Comparison of ENCODE assay signal across 8 cellular contexts in the genomic region with DNA sequence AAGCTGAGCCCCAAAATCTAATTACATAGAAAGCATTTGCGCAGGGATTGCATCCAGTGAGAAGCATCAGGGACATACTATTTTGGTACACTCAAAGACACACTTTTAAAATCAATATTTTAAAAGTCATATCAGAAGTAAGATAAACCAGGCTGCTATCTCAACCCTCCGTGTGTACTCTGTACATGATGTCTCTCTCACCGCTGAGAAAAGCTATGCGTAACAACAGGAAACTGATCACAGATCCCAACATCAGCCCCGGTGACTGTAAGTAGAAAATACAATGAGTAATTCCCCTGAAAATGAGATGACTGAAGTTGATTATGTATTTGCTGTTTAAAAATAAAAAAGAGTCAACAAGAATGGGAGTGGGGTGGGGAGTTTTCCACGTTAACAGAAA.
DNase-seq lines count a peak whose midpoint lies in the region; ATAC-seq and TF ChIP-seq lines count a peak whose summit lies in the region.
"Not testable (repeated sequence)": the region's sequence is repeated elsewhere in the genome, so short reads cannot be mapped to it uniquely, and the experiment has no call there.

No MANE protein-coding gene starts in this region.

- H3K36me3 ChIP-seq in CD4-positive, CD25-positive, alpha-beta regulatory T cell (ENCODE audit: control insufficient read depth, insufficient read depth, low read length); OCI-LY1 (ENCODE audit: insufficient read depth, low read length); mucosa of descending colon (ENCODE audit: low read depth): not testable (repeated sequence)

- peak overlapping the region; percentile 50; the same call in 1 of the 2 replicates for H3K4me2 ChIP-seq in OCI-LY1 (ENCODE audit: low read length)

- not testable (repeated sequence) for H3K9me2 ChIP-seq in OCI-LY1 (ENCODE audit: low read depth, low read length)

- not testable (repeated sequence) for H3K4me1 ChIP-seq in CD4-positive, CD25-positive, alpha-beta regulatory T cell (ENCODE audit: control insufficient read depth, insufficient read depth, low read length, poor library complexity, severe bottlenecking); mucosa of descending colon (ENCODE audit: low read depth)
- H3K4me1 ChIP-seq in OCI-LY1 (ENCODE audit: insufficient read depth, low read length, severe bottlenecking) = peaks cover 52% of the 10 kb centered on the region

- peaks cover 0 to 12% (median 3%) of the 10 kb centered on the region in 4 donors for H3K4me1 Mint-ChIP-seq in CD4-positive, CD25-positive, alpha-beta regulatory T cell
- H3K4me1 Mint-ChIP-seq in T-helper 17 cell; activated CD8-positive, alpha-beta T cell treated with anti-CD3 and anti-CD28 coated beads, Interleukin-2, amount 10 ng/mL, durations not matched to agents 7 days and 5 days (ENCODE audit: low read depth); central memory CD8-positive, alpha-beta T cell: not testable (repeated sequence)
- H3K4me1 Mint-ChIP-seq in activated T-helper 2 cell treated with anti-CD3 and anti-CD28 coated beads, Interferon-gamma antibody, Interleukin-2, Interleukin-4, amounts not matched to agents 10 μg/mL and 5 μg/mL and 100 μg/mL, durations not matched to agents 14 hours and 24 hours and 36 hours (ENCODE audit: low read depth) = peaks cover 16% of the 10 kb centered on the region

- not testable (repeated sequence) for H2AFZ ChIP-seq in OCI-LY1 (ENCODE audit: low read length)

- H3F3A ChIP-seq in OCI-LY1 (ENCODE audit: insufficient read depth, low read length) = not testable (repeated sequence)

- TF ChIP-seq CTCF in OCI-LY1 (IDR thresholded peaks at IDR 0.05; ENCODE audit: low read length); mucosa of descending colon (IDR thresholded peaks at IDR 0.05): not testable (repeated sequence)

- H3K9me3 ChIP-seq in CD4-positive, CD25-positive, alpha-beta regulatory T cell (ENCODE audit: control insufficient read depth in 2 of 2, low read length in 2 of 2); OCI-LY1 (ENCODE audit: low read length); T-helper 17 cell (ENCODE audit: control insufficient read depth, low read length, poor library complexity, severe bottlenecking); mucosa of descending colon: not testable (repeated sequence)

- not testable (repeated sequence) for H3K4me3 Mint-ChIP-seq in CD4-positive, CD25-positive, alpha-beta regulatory T cell; T-helper 17 cell; activated CD8-positive, alpha-beta T cell treated with anti-CD3 and anti-CD28 coated beads, Interleukin-2, amount 10 ng/mL, durations not matched to agents 7 days and 5 days; central memory CD8-positive, alpha-beta T cell
- H3K4me3 Mint-ChIP-seq in activated T-helper 2 cell treated with anti-CD3 and anti-CD28 coated beads, Interferon-gamma antibody, Interleukin-2, Interleukin-4, amounts not matched to agents 10 μg/mL and 5 μg/mL and 100 μg/mL, durations not matched to agents 14 hours and 24 hours and 36 hours (ENCODE audit: low read depth) = peak overlapping the region; percentile 55

- intact Hi-C loops in activated T-helper 2 cell treated with anti-CD3 and anti-CD28 coated beads, Interferon-gamma antibody, Interleukin-2, Interleukin-4, amounts not matched to agents 10 μg/mL and 5 μg/mL and 100 μg/mL, durations not matched to agents 14 hours and 24 hours and 36 hours (cut with micrococcal nuclease); mucosa of descending colon (cut with DNase I, micrococcal nuclease): not testable (repeated sequence)

- not testable (repeated sequence) for H3K9me3 Mint-ChIP-seq in CD4-positive, CD25-positive, alpha-beta regulatory T cell; activated CD8-positive, alpha-beta T cell treated with anti-CD3 and anti-CD28 coated beads, Interleukin-2, amount 10 ng/mL, durations not matched to agents 7 days and 5 days (ENCODE audit: insufficient read depth); activated T-helper 2 cell treated with anti-CD3 and anti-CD28 coated beads, Interferon-gamma antibody, Interleukin-2, Interleukin-4, amounts not matched to agents 10 μg/mL and 5 μg/mL and 100 μg/mL, durations not matched to agents 14 hours and 24 hours and 36 hours; central memory CD8-positive, alpha-beta T cell

- H3K4me3 ChIP-seq in CD4-positive, CD25-positive, alpha-beta regulatory T cell (ENCODE audit: low read depth, low read length); OCI-LY1 (ENCODE audit: low read depth, low read length, poor library complexity, severe bottlenecking); mucosa of descending colon: not testable (repeated sequence)

- DNase-seq in CD4-positive, CD25-positive, alpha-beta regulatory T cell; T-helper 17 cell; activated CD8-positive, alpha-beta T cell treated with anti-CD3 and anti-CD28 coated beads, Interleukin-2, amount 10 ng/mL, durations not matched to agents 7 days and 5 days; activated T-helper 2 cell treated with anti-CD3 and anti-CD28 coated beads, Interferon-gamma antibody, Interleukin-2, Interleukin-4, amounts not matched to agents 10 μg/mL and 5 μg/mL and 100 μg/mL, durations not matched to agents 14 hours and 24 hours and 36 hours (ENCODE audit: low spot score); central memory CD8-positive, alpha-beta T cell (ENCODE audit: low spot score in 2 of 2); mucosa of descending colon; stimulated activated naive CD8-positive, alpha-beta T cell treated with anti-CD3 and anti-CD28 coated beads, Interleukin-15, Interleukin-2, amounts not matched to agents 100 U/mL and 50 U/mL, for 24 hours: not testable (repeated sequence)

- POLR2A ChIA-PET in activated CD8-positive, alpha-beta T cell treated with anti-CD3 and anti-CD28 coated beads, Interleukin-2, amount 10 ng/mL, durations not matched to agents 7 days and 5 days (lab: Charles Lee) = not testable (repeated sequence)

- H3K27me3 ChIP-seq in CD4-positive, CD25-positive, alpha-beta regulatory T cell (ENCODE audit: control insufficient read depth, insufficient read depth, low read length); OCI-LY1 (ENCODE audit: insufficient read depth, low read length): not testable (repeated sequence)

- peak; percentile 70 to 73 for ATAC-seq in CD4-positive, CD25-positive, alpha-beta regulatory T cell (ENCODE audit: low read depth in 2 of 2)
- ATAC-seq in T-helper 17 cell (peak; percentile 78), mucosa of descending colon (peak; percentile 45)
- ATAC-seq in activated CD8-positive, alpha-beta T cell treated with anti-CD3 and anti-CD28 coated beads, Interleukin-2, amount 10 ng/mL, durations not matched to agents 7 days and 5 days = peak; percentile 66
- ATAC-seq in central memory CD8-positive, alpha-beta T cell (replicated peaks; ENCODE audit: extremely low read depth, poor library complexity, severe bottlenecking) = peak; percentile 76
- ATAC-seq in stimulated activated naive CD8-positive, alpha-beta T cell treated with anti-CD3 and anti-CD28 coated beads, Interleukin-15, Interleukin-2, amounts not matched to agents 100 U/mL and 50 U/mL, for 24 hours = peak; percentile 65

- not testable (repeated sequence) for H3K79me2 ChIP-seq in OCI-LY1 (ENCODE audit: insufficient read depth, low read length)

- H3K9ac ChIP-seq in OCI-LY1 (ENCODE audit: low read length) = peak overlapping the region; percentile 59; the same call in 1 of the 2 replicates

- not testable (repeated sequence) for H3K27ac Mint-ChIP-seq in CD4-positive, CD25-positive, alpha-beta regulatory T cell; activated CD8-positive, alpha-beta T cell treated with anti-CD3 and anti-CD28 coated beads, Interleukin-2, amount 10 ng/mL, durations not matched to agents 7 days and 5 days; central memory CD8-positive, alpha-beta T cell (ENCODE audit: low read depth)
- peak overlapping the region; percentile 34 for H3K27ac Mint-ChIP-seq in T-helper 17 cell
- peak overlapping the region; percentile 87 for H3K27ac Mint-ChIP-seq in activated T-helper 2 cell treated with anti-CD3 and anti-CD28 coated beads, Interferon-gamma antibody, Interleukin-2, Interleukin-4, amounts not matched to agents 10 μg/mL and 5 μg/mL and 100 μg/mL, durations not matched to agents 14 hours and 24 hours and 36 hours

- not testable (repeated sequence) for H3K36me3 Mint-ChIP-seq in CD4-positive, CD25-positive, alpha-beta regulatory T cell; T-helper 17 cell (ENCODE audit: low read depth); activated CD8-positive, alpha-beta T cell treated with anti-CD3 and anti-CD28 coated beads, Interleukin-2, amount 10 ng/mL, durations not matched to agents 7 days and 5 days (ENCODE audit: low read depth); activated T-helper 2 cell treated with anti-CD3 and anti-CD28 coated beads, Interferon-gamma antibody, Interleukin-2, Interleukin-4, amounts not matched to agents 10 μg/mL and 5 μg/mL and 100 μg/mL, durations not matched to agents 14 hours and 24 hours and 36 hours (ENCODE audit: low read depth); central memory CD8-positive, alpha-beta T cell (ENCODE audit: insufficient read depth)

- CTCF ChIA-PET in activated CD8-positive, alpha-beta T cell treated with anti-CD3 and anti-CD28 coated beads, Interleukin-2, amount 10 ng/mL, durations not matched to agents 7 days and 5 days (lab: Charles Lee) = not testable (repeated sequence)

- not testable (repeated sequence) for H4K20me1 ChIP-seq in OCI-LY1 (ENCODE audit: insufficient read depth, low read length)

- not testable (repeated sequence) for H3K27me3 Mint-ChIP-seq in CD4-positive, CD25-positive, alpha-beta regulatory T cell; T-helper 17 cell; activated CD8-positive, alpha-beta T cell treated with anti-CD3 and anti-CD28 coated beads, Interleukin-2, amount 10 ng/mL, durations not matched to agents 7 days and 5 days (ENCODE audit: low read depth); activated T-helper 2 cell treated with anti-CD3 and anti-CD28 coated beads, Interferon-gamma antibody, Interleukin-2, Interleukin-4, amounts not matched to agents 10 μg/mL and 5 μg/mL and 100 μg/mL, durations not matched to agents 14 hours and 24 hours and 36 hours (ENCODE audit: low read depth); central memory CD8-positive, alpha-beta T cell

- H3K27ac ChIP-seq in CD4-positive, CD25-positive, alpha-beta regulatory T cell (ENCODE audit: insufficient read depth, low read length, poor library complexity, severe bottlenecking) = peak overlapping the region; percentile 5
- H3K27ac ChIP-seq in OCI-LY1 (ENCODE audit: low read depth, low read length, poor library complexity, severe bottlenecking) = peak overlapping the region; percentile 88
